In genomic region chr2:69700381-69700780, GRCh38 we compare ENCODE assay signal across 10 cellular contexts.
"Had no signal": no experiment of that assay in that cellular context is flagged by ENCODE, and none has a peak within 500 bp of the region (broad histone marks: within the 10 kb centered on the region; RNA-seq: fewer than 3 reads in every experiment).

No MANE protein-coding gene starts in this region.

- H3K4me1 ChIP-seq: HAP-1 had no signal

- DNase-seq: GM23248, GOT3, H7, HFFc6, KBM-7 had no signal

- H3K4me3 ChIP-seq: GM23248, HAP-1 had no signal

- H3K9ac ChIP-seq: GM23248 had no signal

- H3K36me3 ChIP-seq: HAP-1 had no signal

- FAIRE-seq: HTR-8/SVneo had no signal

- H2AFZ ChIP-seq: GM23248 had no signal

- ATAC-seq: HCT116 had no signal

- H3K4me3 Mint-ChIP-seq: HFFc6, IgD-negative memory B cell had no signal

- H3K27ac Mint-ChIP-seq: HFFc6, IgD-negative memory B cell had no signal

- H3K9me3 ChIP-seq: HAP-1 had no signal

- H3K9me3 Mint-ChIP-seq: HFFc6, IgD-negative memory B cell had no signal

- H3K27ac ChIP-seq: GM23248, HL-60 had no signal
